Comparison of ENCODE assay signal across 1 cellular context in genomic region chr17:21353326-21354010, GRCh38.
TF ChIP-seq lines count a peak whose summit lies in the region.

No MANE protein-coding gene starts in this region.

TF ChIP-seq in H1, 55 proteins besides CTCF, POLR2A, EP300 and RAD21:
- TF ChIP-seq RFX5 (IDR thresholded peaks at IDR 0.05; ENCODE audit: borderline replicate concordance, low read depth, low read length) (no peak), MAX (IDR thresholded peaks at IDR 0.05) (no peak), GTF2F1 (IDR thresholded peaks at IDR 0.05; ENCODE audit: borderline replicate concordance, low read depth, low read length) (no peak), KDM1A (IDR thresholded peaks at IDR 0.05; ENCODE audit: borderline replicate concordance, low read length) (no peak), NRF1 (IDR thresholded peaks at IDR 0.05; ENCODE audit: low read depth, low read length) (no peak), SUZ12 (IDR thresholded peaks at IDR 0.05; ENCODE audit: low read length) (no peak), BRCA1 (IDR thresholded peaks at IDR 0.05; ENCODE audit: low read depth, low read length) (no peak), CHD2 (IDR thresholded peaks at IDR 0.05; ENCODE audit: low read length) (no peak)
- TF ChIP-seq, protein P1, sequence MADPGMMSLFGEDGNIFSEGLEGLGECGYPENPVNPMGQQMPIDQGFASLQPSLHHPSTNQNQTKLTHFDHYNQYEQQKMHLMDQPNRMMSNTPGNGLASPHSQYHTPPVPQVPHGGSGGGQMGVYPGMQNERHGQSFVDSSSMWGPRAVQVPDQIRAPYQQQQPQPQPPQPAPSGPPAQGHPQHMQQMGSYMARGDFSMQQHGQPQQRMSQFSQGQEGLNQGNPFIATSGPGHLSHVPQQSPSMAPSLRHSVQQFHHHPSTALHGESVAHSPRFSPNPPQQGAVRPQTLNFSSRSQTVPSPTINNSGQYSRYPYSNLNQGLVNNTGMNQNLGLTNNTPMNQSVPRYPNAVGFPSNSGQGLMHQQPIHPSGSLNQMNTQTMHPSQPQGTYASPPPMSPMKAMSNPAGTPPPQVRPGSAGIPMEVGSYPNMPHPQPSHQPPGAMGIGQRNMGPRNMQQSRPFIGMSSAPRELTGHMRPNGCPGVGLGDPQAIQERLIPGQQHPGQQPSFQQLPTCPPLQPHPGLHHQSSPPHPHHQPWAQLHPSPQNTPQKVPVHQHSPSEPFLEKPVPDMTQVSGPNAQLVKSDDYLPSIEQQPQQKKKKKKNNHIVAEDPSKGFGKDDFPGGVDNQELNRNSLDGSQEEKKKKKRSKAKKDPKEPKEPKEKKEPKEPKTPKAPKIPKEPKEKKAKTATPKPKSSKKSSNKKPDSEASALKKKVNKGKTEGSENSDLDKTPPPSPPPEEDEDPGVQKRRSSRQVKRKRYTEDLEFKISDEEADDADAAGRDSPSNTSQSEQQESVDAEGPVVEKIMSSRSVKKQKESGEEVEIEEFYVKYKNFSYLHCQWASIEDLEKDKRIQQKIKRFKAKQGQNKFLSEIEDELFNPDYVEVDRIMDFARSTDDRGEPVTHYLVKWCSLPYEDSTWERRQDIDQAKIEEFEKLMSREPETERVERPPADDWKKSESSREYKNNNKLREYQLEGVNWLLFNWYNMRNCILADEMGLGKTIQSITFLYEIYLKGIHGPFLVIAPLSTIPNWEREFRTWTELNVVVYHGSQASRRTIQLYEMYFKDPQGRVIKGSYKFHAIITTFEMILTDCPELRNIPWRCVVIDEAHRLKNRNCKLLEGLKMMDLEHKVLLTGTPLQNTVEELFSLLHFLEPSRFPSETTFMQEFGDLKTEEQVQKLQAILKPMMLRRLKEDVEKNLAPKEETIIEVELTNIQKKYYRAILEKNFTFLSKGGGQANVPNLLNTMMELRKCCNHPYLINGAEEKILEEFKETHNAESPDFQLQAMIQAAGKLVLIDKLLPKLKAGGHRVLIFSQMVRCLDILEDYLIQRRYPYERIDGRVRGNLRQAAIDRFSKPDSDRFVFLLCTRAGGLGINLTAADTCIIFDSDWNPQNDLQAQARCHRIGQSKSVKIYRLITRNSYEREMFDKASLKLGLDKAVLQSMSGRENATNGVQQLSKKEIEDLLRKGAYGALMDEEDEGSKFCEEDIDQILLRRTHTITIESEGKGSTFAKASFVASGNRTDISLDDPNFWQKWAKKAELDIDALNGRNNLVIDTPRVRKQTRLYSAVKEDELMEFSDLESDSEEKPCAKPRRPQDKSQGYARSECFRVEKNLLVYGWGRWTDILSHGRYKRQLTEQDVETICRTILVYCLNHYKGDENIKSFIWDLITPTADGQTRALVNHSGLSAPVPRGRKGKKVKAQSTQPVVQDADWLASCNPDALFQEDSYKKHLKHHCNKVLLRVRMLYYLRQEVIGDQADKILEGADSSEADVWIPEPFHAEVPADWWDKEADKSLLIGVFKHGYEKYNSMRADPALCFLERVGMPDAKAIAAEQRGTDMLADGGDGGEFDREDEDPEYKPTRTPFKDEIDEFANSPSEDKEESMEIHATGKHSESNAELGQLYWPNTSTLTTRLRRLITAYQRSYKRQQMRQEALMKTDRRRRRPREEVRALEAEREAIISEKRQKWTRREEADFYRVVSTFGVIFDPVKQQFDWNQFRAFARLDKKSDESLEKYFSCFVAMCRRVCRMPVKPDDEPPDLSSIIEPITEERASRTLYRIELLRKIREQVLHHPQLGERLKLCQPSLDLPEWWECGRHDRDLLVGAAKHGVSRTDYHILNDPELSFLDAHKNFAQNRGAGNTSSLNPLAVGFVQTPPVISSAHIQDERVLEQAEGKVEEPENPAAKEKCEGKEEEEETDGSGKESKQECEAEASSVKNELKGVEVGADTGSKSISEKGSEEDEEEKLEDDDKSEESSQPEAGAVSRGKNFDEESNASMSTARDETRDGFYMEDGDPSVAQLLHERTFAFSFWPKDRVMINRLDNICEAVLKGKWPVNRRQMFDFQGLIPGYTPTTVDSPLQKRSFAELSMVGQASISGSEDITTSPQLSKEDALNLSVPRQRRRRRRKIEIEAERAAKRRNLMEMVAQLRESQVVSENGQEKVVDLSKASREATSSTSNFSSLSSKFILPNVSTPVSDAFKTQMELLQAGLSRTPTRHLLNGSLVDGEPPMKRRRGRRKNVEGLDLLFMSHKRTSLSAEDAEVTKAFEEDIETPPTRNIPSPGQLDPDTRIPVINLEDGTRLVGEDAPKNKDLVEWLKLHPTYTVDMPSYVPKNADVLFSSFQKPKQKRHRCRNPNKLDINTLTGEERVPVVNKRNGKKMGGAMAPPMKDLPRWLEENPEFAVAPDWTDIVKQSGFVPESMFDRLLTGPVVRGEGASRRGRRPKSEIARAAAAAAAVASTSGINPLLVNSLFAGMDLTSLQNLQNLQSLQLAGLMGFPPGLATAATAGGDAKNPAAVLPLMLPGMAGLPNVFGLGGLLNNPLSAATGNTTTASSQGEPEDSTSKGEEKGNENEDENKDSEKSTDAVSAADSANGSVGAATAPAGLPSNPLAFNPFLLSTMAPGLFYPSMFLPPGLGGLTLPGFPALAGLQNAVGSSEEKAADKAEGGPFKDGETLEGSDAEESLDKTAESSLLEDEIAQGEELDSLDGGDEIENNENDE (IDR thresholded peaks at IDR 0.05; ENCODE audit: insufficient replicate concordance, low read length), result no peak
